In genomic region chr1:153733970-153734369, GRCh38 we compare ENCODE assay signal across 14 cellular contexts. TPM values are rescaled to one million over a fixed set of nuclear protein-coding genes. Genes with fewer than 3 reads are reported as not detected.
A peak's percentile ranks its signal among the peaks of the same experiment; 100 is the strongest.
DNase-seq lines count a peak whose midpoint lies in the region; ATAC-seq and TF ChIP-seq lines count a peak whose summit lies in the region.
"Had no signal": no experiment of that assay in that cellular context is flagged by ENCODE, and none has a peak within 500 bp of the region (broad histone marks: within the 10 kb centered on the region; RNA-seq: fewer than 3 reads in every experiment).

No MANE protein-coding gene starts in this region.

- H3K4me3 ChIP-seq in SK-N-SH (ENCODE audit: low read depth in 2 of 2, low read length in 1 of 2) (no peak overlapping the region), subcutaneous abdominal adipose tissue (ENCODE audit: low read depth in 1 of 5, low read length in 5 of 5) (no peak overlapping the region)
- H3K4me3 ChIP-seq: dorsolateral prefrontal cortex had no signal

- no peak overlapping the region for H2AFZ ChIP-seq in SK-N-SH (ENCODE audit: low read depth)

- ATAC-seq in SK-N-SH treated with all-trans-retinoic acid at 6 μM for 48 hours (peak; percentile 55), GM18517 (IDR thresholded peaks at IDR 0.05; ENCODE audit: unreplicated experiment) (no peak)
- ATAC-seq: activated T-cell treated with anti-CD3 and anti-CD28 coated beads, Interleukin-2, amount 50 U/mL, for 4 hours; naive thymus-derived CD8-positive, alpha-beta T cell had no signal

- H3K27me3 ChIP-seq in SK-N-SH (ENCODE audit: insufficient read depth) (no peaks in the 10 kb centered on the region), subcutaneous abdominal adipose tissue (ENCODE audit: control insufficient read depth in 5 of 5, insufficient read depth in 4 of 5, low read length in 5 of 5) (no peaks in the 10 kb centered on the region)
- H3K27me3 ChIP-seq: dorsolateral prefrontal cortex had no signal

- peaks cover 4 to 15% of the 10 kb centered on the region in 2 experiments for H3K36me3 ChIP-seq in SK-N-SH (replicated peaks in 1 of 2; ENCODE audit: control insufficient read depth in 1 of 2, insufficient read depth in 2 of 2, low read length in 1 of 2)
- peaks cover 0 to 5% (median 0%) of the 10 kb centered on the region in 5 donors for H3K36me3 ChIP-seq in subcutaneous abdominal adipose tissue (ENCODE audit: control insufficient read depth in 5 of 5, insufficient read depth in 5 of 5, low read length in 5 of 5)

- TF ChIP-seq RAD21 in SK-N-SH (IDR thresholded peaks at IDR 0.05; ENCODE audit: low read length), result no peak

- H3K4me1 ChIP-seq in SK-N-SH (ENCODE audit: control insufficient read depth in 1 of 2, insufficient read depth in 2 of 2, low read depth in 1 of 2, low read length in 1 of 2), result peaks cover 9% of the 10 kb centered on the region in 2 experiments; a peak in 2 of 4 replicates
- H3K4me1 ChIP-seq in subcutaneous abdominal adipose tissue (ENCODE audit: control insufficient read depth in 5 of 5, insufficient read depth in 5 of 5, low read length in 5 of 5), result peaks cover 3 to 38% (median 30%) of the 10 kb centered on the region in 5 donors

- POLR2A ChIA-PET in SK-N-SH (lab: Yijun Ruan, JAX), result no interaction called here

- WGBS in SK-N-SH (ENCODE audit: low lambda C conversion rate), result 43% methylated on average over 1 of the region's 1 CpG

- peaks cover 6% of the 10 kb centered on the region for H3F3A ChIP-seq in SK-N-SH (replicated peaks; ENCODE audit: insufficient read depth)

- peaks cover 36% of the 10 kb centered on the region for H3K79me2 ChIP-seq in SK-N-SH (ENCODE audit: insufficient read depth)

- no peaks in the 10 kb centered on the region for H3K9me2 ChIP-seq in SK-N-SH

- no peak overlapping the region for H3K27ac ChIP-seq in SK-N-SH (ENCODE audit: low read depth in 2 of 2, low read length in 1 of 2)
- peak overlapping the region; percentile 61 for H3K27ac ChIP-seq in subcutaneous abdominal adipose tissue (ENCODE audit: low read depth, low read length)

- DNase-seq in SK-N-SH (no peak), NCI-H69 (lab: John Stamatoyannopoulos, UW) (peak; percentile 73), kidney tubule cell (ENCODE audit: low spot score) (peak; percentile 41), LoVo (ENCODE audit: low spot score) (no peak)
- no peak for DNase-seq in stimulated activated CD4-positive, alpha-beta T cell treated with anti-CD3 and anti-CD28 coated beads, Interleukin-2, amount 100 ng/mL, for 24 hours
- DNase-seq: activated T-cell treated with anti-CD3 and anti-CD28 coated beads, Interleukin-2, amount 50 U/mL, for 4 hours; anterior cingulate cortex; dorsolateral prefrontal cortex; kidney; naive thymus-derived CD8-positive, alpha-beta T cell; NCI-H524 treated with DMSO at 0.1 percent for 48 hours had no signal

- TF ChIP-seq EP300 in SK-N-SH (IDR thresholded peaks at IDR 0.05; ENCODE audit: borderline replicate concordance in 1 of 2, low read depth in 1 of 2, low read length in 1 of 2), result no peak

- H3K4me2 ChIP-seq in SK-N-SH, result no peak overlapping the region

- CTCF ChIA-PET in SK-N-SH (lab: Yijun Ruan, JAX), result interaction anchor here (8.6 kb wide), 1 partner anchor 55 kb away, joined by 56 read pairs; the partner anchor contains the start of gene NPR1

- no peak for TF ChIP-seq CTCF in SK-N-SH (IDR thresholded peaks at IDR 0.05)

- no peak overlapping the region for H3K9ac ChIP-seq in SK-N-SH
- peak overlapping the region in 1 of 5 donors; percentile 20 for H3K9ac ChIP-seq in subcutaneous abdominal adipose tissue (ENCODE audit: low read length in 5 of 5)

- no peaks in the 10 kb centered on the region for H3K9me3 ChIP-seq in SK-N-SH
- no peaks in the 10 kb centered on the region for H3K9me3 ChIP-seq in subcutaneous abdominal adipose tissue (ENCODE audit: control insufficient read depth in 5 of 5, low read length in 5 of 5)

- H4K20me1 ChIP-seq in SK-N-SH (ENCODE audit: insufficient read depth), result no peaks in the 10 kb centered on the region

TF ChIP-seq in SK-N-SH treated with all-trans-retinoic acid at 6 μM for 48 hours, 23 proteins besides CTCF, POLR2A, EP300 and RAD21 (continues in another document):
- TF ChIP-seq CREB5 (CRISPR knock-in tag; IDR thresholded peaks at IDR 0.05; ENCODE audit: low read depth), result no peak
- TF ChIP-seq ZFP3 (CRISPR knock-in tag; IDR thresholded peaks at IDR 0.05), result no peak
- TF ChIP-seq TOX (CRISPR knock-in tag; IDR thresholded peaks at IDR 0.05; ENCODE audit: borderline replicate concordance), result no peak
- TF ChIP-seq ARNTL (CRISPR knock-in tag; IDR thresholded peaks at IDR 0.05; ENCODE audit: borderline replicate concordance, low read depth), result no peak
- no peak for TF ChIP-seq ZFP30 (CRISPR knock-in tag; IDR thresholded peaks at IDR 0.05)
- no peak for TF ChIP-seq ZNF565 (CRISPR knock-in tag; conservative IDR thresholded peaks at IDR 0.05; ENCODE audit: low read depth)
- TF ChIP-seq, protein P1, sequence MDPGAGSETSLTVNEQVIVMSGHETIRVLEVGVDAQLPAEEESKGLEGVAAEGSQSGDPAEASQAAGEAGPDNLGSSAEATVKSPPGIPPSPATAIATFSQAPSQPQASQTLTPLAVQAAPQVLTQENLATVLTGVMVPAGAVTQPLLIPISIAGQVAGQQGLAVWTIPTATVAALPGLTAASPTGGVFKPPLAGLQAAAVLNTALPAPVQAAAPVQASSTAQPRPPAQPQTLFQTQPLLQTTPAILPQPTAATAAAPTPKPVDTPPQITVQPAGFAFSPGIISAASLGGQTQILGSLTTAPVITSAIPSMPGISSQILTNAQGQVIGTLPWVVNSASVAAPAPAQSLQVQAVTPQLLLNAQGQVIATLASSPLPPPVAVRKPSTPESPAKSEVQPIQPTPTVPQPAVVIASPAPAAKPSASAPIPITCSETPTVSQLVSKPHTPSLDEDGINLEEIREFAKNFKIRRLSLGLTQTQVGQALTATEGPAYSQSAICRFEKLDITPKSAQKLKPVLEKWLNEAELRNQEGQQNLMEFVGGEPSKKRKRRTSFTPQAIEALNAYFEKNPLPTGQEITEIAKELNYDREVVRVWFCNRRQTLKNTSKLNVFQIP (CRISPR knock-in tag; IDR thresholded peaks at IDR 0.05; ENCODE audit: borderline replicate concordance, low read depth), result no peak
- TF ChIP-seq ZNF70 (CRISPR knock-in tag; IDR thresholded peaks at IDR 0.05), result no peak

TF ChIP-seq in SK-N-SH, 30 proteins besides CTCF, POLR2A, EP300 and RAD21:
- TF ChIP-seq ELF1 (IDR thresholded peaks at IDR 0.05) (no peak), TCF12 (IDR thresholded peaks at IDR 0.05) (no peak), RXRA (IDR thresholded peaks at IDR 0.05; ENCODE audit: borderline replicate concordance, low read depth) (no peak), GATA2 (CRISPR knock-in tag; IDR thresholded peaks at IDR 0.05) (no peak), NFIC (IDR thresholded peaks at IDR 0.05; ENCODE audit: borderline replicate concordance) (no peak), FOSL2 (IDR thresholded peaks at IDR 0.05; ENCODE audit: borderline replicate concordance, low read depth) (no peak), MAX (IDR thresholded peaks at IDR 0.05; ENCODE audit: low read depth) (no peak), TEAD4 (IDR thresholded peaks at IDR 0.05; ENCODE audit: borderline replicate concordance, insufficient read depth) (no peak), REST (IDR thresholded peaks at IDR 0.05; ENCODE audit: low read depth, low read length) (no peak), SIN3A (IDR thresholded peaks at IDR 0.05; ENCODE audit: borderline replicate concordance, low read depth, low read length) (no peak)
TF ChIP-seq in SK-N-SH: peak in this region for 0.

RNA-seq across cellular contexts. Expression of gene INTS3, which starts 6.1 kb away (rescaled TPM):
- polyA plus RNA-seq in SK-N-SH (2012; rRNA removed), result 64.3 and 80.9 TPM in 2 replicates
- polyA plus RNA-seq in SK-N-SH (2012; cell fraction: cytosol; rRNA removed), result 26.1 and 30.5 TPM in 2 replicates
- polyA plus RNA-seq in SK-N-SH (2012; cell fraction: nucleus; rRNA removed), result 414 and 457 TPM in 2 replicates

RNA-seq across cellular contexts. Expression of gene SLC27A3, which starts 41.2 kb away (rescaled TPM):
- polyA plus RNA-seq in SK-N-SH (2012; rRNA removed), result 7.6 and 9.0 TPM in 2 replicates
- 3.8 and 4.0 TPM in 2 replicates for polyA plus RNA-seq in SK-N-SH (2012; cell fraction: cytosol; rRNA removed)
- 46.8 and 48.2 TPM in 2 replicates for polyA plus RNA-seq in SK-N-SH (2012; cell fraction: nucleus; rRNA removed)

RNA-seq across cellular contexts. Expression of gene NPR1, which starts 55.5 kb away (rescaled TPM):
- 0.05 and 0.12 TPM in 2 replicates for polyA plus RNA-seq in SK-N-SH (2012; rRNA removed)
- 0.01 and 0.08 TPM in 2 replicates for polyA plus RNA-seq in SK-N-SH (2012; cell fraction: cytosol; rRNA removed)
- polyA plus RNA-seq in SK-N-SH (2012; cell fraction: nucleus; rRNA removed), result 0.26 and 0.60 TPM in 2 replicates
- polyA plus RNA-seq: naive thymus-derived CD8-positive, alpha-beta T cell had no signal

Comparison
In these comparisons a context has a peak if more than half of its experiments do, and no peak if none do; other contexts are left out.
1. DNase-seq: peak in NCI-H69 (single experiment) and kidney tubule cell (single experiment); none in SK-N-SH (single experiment), stimulated activated CD4-positive, alpha-beta T cell treated with anti-CD3 and anti-CD28 coated beads, Interleukin-2, amount 100 ng/mL, for 24 hours (0 of 2) and LoVo (single experiment).